In genomic region chr14:89276424-89276975, GRCh38 we compare ENCODE assay signal across 1 cellular context.
TF ChIP-seq lines count a peak whose summit lies in the region.

No MANE protein-coding gene starts in this region.

TF ChIP-seq in GM12878, 131 proteins besides CTCF, POLR2A, EP300 and RAD21 (continued from another document):
- TF ChIP-seq NR2F1 (conservative IDR thresholded peaks at IDR 0.05) (0 out of 2 replicates have a peak, but pooled peaks have one; percentile 23), POU2F2 (IDR thresholded peaks at IDR 0.05; ENCODE audit: borderline replicate concordance, low read depth, low read length) (no peak), SMAD1 (IDR thresholded peaks at IDR 0.05; ENCODE audit: low read depth, partially characterized antibody) (no peak), ESRRA (IDR thresholded peaks at IDR 0.05; ENCODE audit: low read length) (no peak), ASH2L (IDR thresholded peaks at IDR 0.05; ENCODE audit: borderline replicate concordance, low read depth) (no peak), NFIC (IDR thresholded peaks at IDR 0.05; ENCODE audit: low read depth, low read length) (peak; percentile 41; the same call in 1 of the 2 replicates), EED (IDR thresholded peaks at IDR 0.05; ENCODE audit: low read depth) (peak; percentile 59), CBX5 (IDR thresholded peaks at IDR 0.05; ENCODE audit: low read depth) (no peak), MTA2 (IDR thresholded peaks at IDR 0.05; ENCODE audit: low read depth) (peak; percentile 64; the same call in 1 of the 2 replicates), PBX3 (IDR thresholded peaks at IDR 0.05; ENCODE audit: insufficient replicate concordance, low read depth, low read length) (no peak), ZBTB33 (IDR thresholded peaks at IDR 0.05) (no peak), MTA3 (IDR thresholded peaks at IDR 0.05; ENCODE audit: borderline replicate concordance, low read length) (0 out of 2 replicates have a peak, but pooled peaks have one; percentile 26), RUNX3 (IDR thresholded peaks at IDR 0.05; ENCODE audit: low read length) (peak; percentile 91), CBFB (IDR thresholded peaks at IDR 0.05; ENCODE audit: low read depth) (peak; percentile 63), CEBPB (IDR thresholded peaks at IDR 0.05; ENCODE audit: borderline replicate concordance in 1 of 2, low read depth in 2 of 2, low read length in 2 of 2) (no peak), MEF2B (IDR thresholded peaks at IDR 0.05; ENCODE audit: partially characterized antibody, poor library complexity, severe bottlenecking) (peak; percentile 41), STAT1 (conservative IDR thresholded peaks at IDR 0.05) (no peak), SKIL (IDR thresholded peaks at IDR 0.05; ENCODE audit: low read depth, poor library complexity, severe bottlenecking) (no peak), LARP7 (IDR thresholded peaks at IDR 0.05) (0 out of 2 replicates have a peak, but pooled peaks have one; percentile 40), RBBP5 (conservative IDR thresholded peaks at IDR 0.05) (no peak), CREB1 (IDR thresholded peaks at IDR 0.05; ENCODE audit: low read depth) (peak; percentile 33), POLR2AphosphoS5 (IDR thresholded peaks at IDR 0.05; ENCODE audit: low read length) (peak; percentile 61; the same call in 1 of the 2 replicates), ZNF384 (IDR thresholded peaks at IDR 0.05; ENCODE audit: borderline replicate concordance, low read depth, low read length) (no peak), RAD51 (IDR thresholded peaks at IDR 0.05) (no peak), SMAD5 (IDR thresholded peaks at IDR 0.05; ENCODE audit: low read depth) (no peak), NFXL1 (IDR thresholded peaks at IDR 0.05; ENCODE audit: borderline replicate concordance) (no peak), MLLT1 (IDR thresholded peaks at IDR 0.05) (peak; percentile 57; the same call in 1 of the 2 replicates), CUX1 (IDR thresholded peaks at IDR 0.05; ENCODE audit: insufficient replicate concordance, low read depth, low read length) (no peak), MYB (IDR thresholded peaks at IDR 0.05; ENCODE audit: borderline replicate concordance, low read depth, low read length) (no peak), BCL11A (IDR thresholded peaks at IDR 0.05; ENCODE audit: low read depth, low read length) (0 out of 2 replicates have a peak, but pooled peaks have one; percentile 3), BRCA1 (IDR thresholded peaks at IDR 0.05; ENCODE audit: low read depth, low read length) (no peak), YY1 (IDR thresholded peaks at IDR 0.05; ENCODE audit: low read depth, low read length) (peak; percentile 34; the same call in 1 of the 2 replicates), TARDBP (IDR thresholded peaks at IDR 0.05; ENCODE audit: borderline replicate concordance) (no peak), IKZF1 (conservative IDR thresholded peaks at IDR 0.05) (peak; percentile 66), KAT2A (conservative IDR thresholded peaks at IDR 0.05; ENCODE audit: control insufficient read depth, low read depth, low read length) (no peak), SIX5 (IDR thresholded peaks at IDR 0.05; ENCODE audit: low read depth, low read length, severe bottlenecking) (no peak)
